ENCODE assay signal across 8 cellular contexts in the genomic region with DNA sequence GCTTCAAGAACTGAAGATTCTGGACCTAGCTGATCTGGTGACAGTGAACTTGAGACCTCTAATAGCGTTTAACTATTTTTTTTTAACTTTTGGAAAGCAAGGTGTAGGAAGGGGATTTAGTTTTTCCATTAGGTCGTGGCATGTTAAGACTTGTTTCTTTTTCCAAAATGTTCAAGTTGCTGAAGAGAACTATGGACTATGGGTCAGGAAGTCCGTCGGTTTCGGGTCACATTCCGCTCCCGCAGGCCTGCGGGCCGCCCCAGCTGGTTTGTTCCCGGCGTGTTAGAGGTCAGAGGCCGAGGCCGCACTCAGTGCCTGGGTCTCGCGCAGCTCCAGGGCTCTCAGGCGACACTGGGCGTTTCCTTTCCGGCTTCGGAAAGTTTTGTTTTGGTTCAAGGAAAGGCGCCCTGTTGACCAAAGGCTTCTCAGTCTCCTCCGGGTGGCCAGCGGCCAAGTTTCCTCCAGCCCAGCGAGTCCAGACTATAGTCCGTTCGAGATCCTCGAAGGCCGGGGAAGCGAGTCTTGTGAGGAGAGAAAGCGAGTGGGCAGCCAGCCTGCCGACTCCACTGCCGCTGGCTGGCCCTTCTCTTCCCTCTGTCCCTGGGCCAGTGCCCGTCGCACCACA. TPM values are rescaled to one million over a fixed set of nuclear protein-coding genes. Genes with fewer than 3 reads are reported as not detected.
DNase-seq lines count a peak whose midpoint lies in the region; ATAC-seq and TF ChIP-seq lines count a peak whose summit lies in the region.

No MANE protein-coding gene starts in this region.

- intact Hi-C loops in lower leg skin (cut with DNase I; ENCODE audit: low total_unique reads): no loop called here

- WGBS in lower leg skin, 2 donors: 1 to 3% methylated on average over 23 of the region's 33 CpGs

- no peak for TF ChIP-seq CTCF in GM12865 (IDR thresholded peaks at IDR 0.05; ENCODE audit: insufficient read depth, low read depth, low read length, missing control alignments)
- no peak for TF ChIP-seq CTCF in LNCaP clone FGC (IDR thresholded peaks at IDR 0.05; ENCODE audit: control insufficient read depth, extremely low read depth, insufficient read depth)
- no peak for TF ChIP-seq CTCF in lower leg skin (IDR thresholded peaks at IDR 0.05)

- H3K4me3 ChIP-seq in GM12865 (ENCODE audit: low read depth, low read length) (peak overlapping the region; percentile 73), LNCaP clone FGC (ENCODE audit: low read depth, low read length) (peak overlapping the region; percentile 58), lower leg skin (ENCODE audit: low read depth, poor library complexity, severe bottlenecking) (peak overlapping the region; percentile 85)

- H3K27ac ChIP-seq in caudate nucleus (ENCODE audit: low read depth, low read length): peak overlapping the region; percentile 97
- peak overlapping the region; percentile 89 for H3K27ac ChIP-seq in temporal lobe (ENCODE audit: low read depth, low read length)

- DNase-seq in GM12865 (ENCODE audit: low read depth) (peak; percentile 58), LNCaP clone FGC (ENCODE audit: low read depth) (no peak), caudate nucleus (lab: John Stamatoyannopoulos, UW) (peak in 7 of 61 donors; percentile 45 to 83 (median 67)), lower leg skin (ENCODE audit: low spot score in 2 of 2) (peak in 1 of 2 donors; percentile 68), NOMO-1 treated with DMSO at 0.1 percent for 48 hours (lab: John Stamatoyannopoulos, UW; ENCODE audit: unreplicated experiment) (no peak), GM19238 (ENCODE audit: insufficient read length, low spot score) (no peak)

- TF ChIP-seq POLR2A in lower leg skin (IDR thresholded peaks at IDR 0.05): no peak

- peak; percentile 27 for ATAC-seq in GM21825 (IDR thresholded peaks at IDR 0.05; ENCODE audit: unreplicated experiment)

RNA-seq across cellular contexts. Expression of gene FCHO2, which starts 0.6 kb away (rescaled TPM):
- total RNA-seq in lower leg skin (10 to 100 TPM; 22.1 to 30.7 (median 30.1) TPM), temporal lobe (47.5 TPM)
